ENCODE assay signal across 11 cellular contexts in the genomic region with DNA sequence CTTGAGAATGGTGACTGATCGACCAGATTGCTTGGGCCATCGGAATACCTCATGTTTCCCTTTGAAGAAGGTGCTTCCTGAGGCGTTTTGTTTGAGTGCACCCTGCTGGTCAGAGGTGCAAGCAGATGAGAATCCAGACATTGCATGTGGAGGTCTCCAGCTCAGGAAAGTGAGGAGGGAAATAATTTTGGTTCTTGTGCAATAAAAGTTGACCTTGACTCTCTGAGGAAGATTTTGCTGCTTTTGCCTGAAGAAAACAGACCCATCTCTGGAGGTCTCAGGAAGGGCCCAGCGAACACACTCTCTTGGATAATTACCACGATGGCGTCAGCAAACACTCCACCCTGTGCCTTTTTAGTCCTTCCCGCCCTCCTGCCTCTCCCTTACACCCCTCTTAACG.
DNase-seq lines count a peak whose midpoint lies in the region; ATAC-seq and TF ChIP-seq lines count a peak whose summit lies in the region.
"Had no signal": no experiment of that assay in that cellular context is flagged by ENCODE, and none has a peak within 500 bp of the region (broad histone marks: within the 10 kb centered on the region; RNA-seq: fewer than 3 reads in every experiment).

No MANE protein-coding gene starts in this region.

- H3K27ac ChIP-seq in AG04450 (ENCODE audit: low read depth, low read length) (no peak overlapping the region), HCT116 (ENCODE audit: low read depth, low read length) (no peak overlapping the region)

- no peaks in the 10 kb centered on the region for H3K9me2 ChIP-seq in HCT116 (ENCODE audit: insufficient read depth)

- no TSS peak for BruUV-seq in HCT116 (replicated peaks; lab: Mats Ljungman, UMichigan)

- H3K36me3 ChIP-seq in HCT116 (ENCODE audit: control insufficient read depth in 1 of 2, insufficient read depth in 2 of 2, low read length in 2 of 2) (peaks cover 0 to 8% of the 10 kb centered on the region in 2 experiments; a peak in 2 of 4 replicates), kidney epithelial cell (ENCODE audit: control insufficient read depth, insufficient read depth, low read length) (peaks cover 2% of the 10 kb centered on the region)

- ATAC-seq in HCT116: peak; percentile 64
- ATAC-seq in HG03432 (IDR thresholded peaks at IDR 0.05; ENCODE audit: unreplicated experiment): no peak
- ATAC-seq: stimulated activated memory B cell treated with anti-CD40 and anti-IgM and Interleukin-4, amounts not matched to agents 10 μg/mL and 1 μg/mL and 100 μg/mL, for 72 hours had no signal

- H3K79me2 ChIP-seq in HCT116 (ENCODE audit: insufficient read depth, low read length): no peaks in the 10 kb centered on the region

- H3K4me2 ChIP-seq in HCT116 (ENCODE audit: low read length): no peak overlapping the region

- no peak overlapping the region for H2AFZ ChIP-seq in HCT116 (ENCODE audit: low read depth, low read length, poor library complexity, severe bottlenecking)

- TF ChIP-seq RAD21 in HCT116 (IDR thresholded peaks at IDR 0.05; ENCODE audit: low read depth): peak; percentile 76

- CTCF ChIA-PET in AG04450 (lab: Charles Lee): interaction anchor here (1.1 to 1.6 kb wide), 2 partner anchors 11 to 139 kb away, joined by 3 to 7 read pairs; no protein-coding TSS in a partner anchor
- CTCF ChIA-PET in HCT116 (lab: Charles Lee): interaction anchor here (0.6 to 1.3 kb wide), 2 partner anchors 139 to 204 kb away, joined by 3 read pairs; no protein-coding TSS in a partner anchor

- no peaks in the 10 kb centered on the region for H3K9me3 ChIP-seq in AG04450 (ENCODE audit: control insufficient read depth, insufficient read depth, low read length)
- no peaks in the 10 kb centered on the region for H3K9me3 ChIP-seq in HCT116 (ENCODE audit: control insufficient read depth in 1 of 2, insufficient read depth in 1 of 2, low read depth in 1 of 2, low read length in 2 of 2)

- H3K4me3 ChIP-seq in AG04450 (ENCODE audit: low read depth, low read length) (no peak overlapping the region), HCT116 (replicated peaks in 1 of 2; ENCODE audit: low read depth in 1 of 2, low read length in 2 of 2) (no peak overlapping the region), WI38 (ENCODE audit: low read depth, low read length) (no peak overlapping the region), kidney epithelial cell (ENCODE audit: low read depth, low read length) (no peak overlapping the region)

- TF ChIP-seq CTCF in AG04450 (IDR thresholded peaks at IDR 0.05; ENCODE audit: low read depth, low read length) (peak; percentile 38), HCT116 (IDR thresholded peaks at IDR 0.05 in 2 of 3, conservative IDR thresholded peaks at IDR 0.05 in 1 of 3; ENCODE audit: borderline replicate concordance in 1 of 3, insufficient read depth in 1 of 3, low read depth in 2 of 3, low read length in 2 of 3) (peak; percentile 44 to 57 (median 48); a peak in 5 of 6 replicates), WI38 (IDR thresholded peaks at IDR 0.05; ENCODE audit: low read depth, low read length) (0 out of 2 replicates have a peak, but pooled peaks have one; percentile 4), kidney epithelial cell (IDR thresholded peaks at IDR 0.05; ENCODE audit: insufficient read depth, low read length, poor library complexity, severe bottlenecking) (peak; percentile 18)

- DNase-seq in AG04450 (ENCODE audit: low read depth, low spot score) (no peak), HCT116 (ENCODE audit: low read depth, low spot score) (no peak), kidney epithelial cell (ENCODE audit: low read depth) (no peak), epidermal melanocyte (ENCODE audit: insufficient read length, low spot score) (no peak), AML-193 (lab: John Stamatoyannopoulos, UW) (no peak), NCI-H1436 (lab: John Stamatoyannopoulos, UW) (no peak)
- DNase-seq: activated CD4-positive, CD25-positive, alpha-beta regulatory T cell; amniotic stem cell had no signal

- no peaks in the 10 kb centered on the region for H4K20me1 ChIP-seq in HCT116 (ENCODE audit: insufficient read depth)

- POLR2A ChIA-PET in AG04450 (lab: Yijun Ruan, JAX): no interaction called here
- POLR2A ChIA-PET in HCT116 (lab: Charles Lee): no interaction called here

- H3K4me1 ChIP-seq in HCT116 (ENCODE audit: control insufficient read depth in 1 of 2, insufficient read depth in 2 of 2, low read length in 2 of 2): no peaks in the 10 kb centered on the region

- intact Hi-C loops in HCT116 (cut with micrococcal nuclease): loop anchor here (1.0 kb wide), 1 partner anchor 139 kb away; no protein-coding TSS in a partner anchor

- H3K9ac ChIP-seq in HCT116 (ENCODE audit: low read length): no peak overlapping the region

- TF ChIP-seq POLR2A in HCT116 (IDR thresholded peaks at IDR 0.05; ENCODE audit: borderline replicate concordance, extremely low read depth, insufficient read depth, insufficient read length): no peak

- RAD21 ChIA-PET in HCT116 (lab: Charles Lee; ENCODE audit: low non-redundant PET in 1 of 2, low total read pairs in 2 of 2, uncharacterized antibody in 2 of 2, unreplicated experiment in 2 of 2): interaction anchor here in 1 of 2 experiments (1.0 kb wide), 1 partner anchor 139 kb away, joined by 3 read pairs; no protein-coding TSS in a partner anchor

- H3K27me3 ChIP-seq in AG04450 (ENCODE audit: control insufficient read depth, insufficient read depth, low read length): no peaks in the 10 kb centered on the region
- H3K27me3 ChIP-seq in HCT116 (ENCODE audit: insufficient read depth, low read length): no peaks in the 10 kb centered on the region
- no peaks in the 10 kb centered on the region for H3K27me3 ChIP-seq in kidney epithelial cell (ENCODE audit: control insufficient read depth, insufficient read depth, low read length)

TF ChIP-seq in HCT116, 20 proteins besides CTCF, POLR2A, EP300 and RAD21:
- TF ChIP-seq CBX3 (IDR thresholded peaks at IDR 0.05; ENCODE audit: low read depth): no peak
- no peak for TF ChIP-seq EGR1 (IDR thresholded peaks at IDR 0.05; ENCODE audit: low read depth)
- TF ChIP-seq ZNF274 (IDR thresholded peaks at IDR 0.05; ENCODE audit: low read depth, low read length): no peak
- TF ChIP-seq SIN3A (IDR thresholded peaks at IDR 0.05; ENCODE audit: low read depth): no peak
- TF ChIP-seq ZFX (IDR thresholded peaks at IDR 0.05): no peak
- TF ChIP-seq TCF7L2 (IDR thresholded peaks at IDR 0.05; ENCODE audit: borderline replicate concordance, extremely low read depth, insufficient read depth, insufficient read length): peak; percentile 18
- TF ChIP-seq POLR2AphosphoS5 (IDR thresholded peaks at IDR 0.05; ENCODE audit: low read depth, low read length): no peak
TF ChIP-seq in HCT116: peak in this region for 1.
